22 cellular contexts compared by ENCODE assay signal in genomic region chrX:45577361-45577760, GRCh38.
DNase-seq lines count a peak whose midpoint lies in the region; ATAC-seq and TF ChIP-seq lines count a peak whose summit lies in the region.
"Had no signal": no experiment of that assay in that cellular context is flagged by ENCODE, and none has a peak within 500 bp of the region (broad histone marks: within the 10 kb centered on the region; RNA-seq: fewer than 3 reads in every experiment).

No MANE protein-coding gene starts in this region.

- no peak overlapping the region for H3K27ac ChIP-seq in coronary artery
- H3K27ac ChIP-seq: BLaER1 had no signal

- intact Hi-C loops in posterior vena cava (cut with DNase I), result no loop called here

- no peak for ATAC-seq in HG03457 (IDR thresholded peaks at IDR 0.05; ENCODE audit: unreplicated experiment)
- ATAC-seq in HG02852 (IDR thresholded peaks at IDR 0.05; ENCODE audit: unreplicated experiment), result no peak
- ATAC-seq: GM12878 had no signal

- TF ChIP-seq CTCF in coronary artery (IDR thresholded peaks at IDR 0.05), result no peak

- H3K4me3 ChIP-seq in iPS-18c (ENCODE audit: insufficient read depth, low read depth, low read length) (0 out of 2 replicates have a peak overlapping the region, but pooled peaks have one; percentile 1), coronary artery (no peak overlapping the region)
- H3K4me3 ChIP-seq: BLaER1, GM12878 had no signal

- peak; percentile 56 for DNase-seq in posterior vena cava (ENCODE audit: low spot score)
- no peak for DNase-seq in coronary artery (ENCODE audit: low spot score)
- DNase-seq: 8988T; ACHN; BE2C; C1 segment of cervical spinal cord; CD4-positive, alpha-beta memory T cell; CD4-positive, CD25-positive, alpha-beta regulatory T cell; CD8-positive, alpha-beta memory T cell; COR-L47; DMS 273 treated with DMSO at 0.1 percent for 48 hours; DMS153; DMS53; DMS79; DND-41; EL; GDM1 had no signal

- H3K9me3 ChIP-seq in iPS-18c (ENCODE audit: control insufficient read depth, insufficient read depth, low read length), result peaks cover 8% of the 10 kb centered on the region
- H3K9me3 ChIP-seq: BE2C had no signal
